Comparison of ENCODE assay signal across 12 cellular contexts in the genomic region with DNA sequence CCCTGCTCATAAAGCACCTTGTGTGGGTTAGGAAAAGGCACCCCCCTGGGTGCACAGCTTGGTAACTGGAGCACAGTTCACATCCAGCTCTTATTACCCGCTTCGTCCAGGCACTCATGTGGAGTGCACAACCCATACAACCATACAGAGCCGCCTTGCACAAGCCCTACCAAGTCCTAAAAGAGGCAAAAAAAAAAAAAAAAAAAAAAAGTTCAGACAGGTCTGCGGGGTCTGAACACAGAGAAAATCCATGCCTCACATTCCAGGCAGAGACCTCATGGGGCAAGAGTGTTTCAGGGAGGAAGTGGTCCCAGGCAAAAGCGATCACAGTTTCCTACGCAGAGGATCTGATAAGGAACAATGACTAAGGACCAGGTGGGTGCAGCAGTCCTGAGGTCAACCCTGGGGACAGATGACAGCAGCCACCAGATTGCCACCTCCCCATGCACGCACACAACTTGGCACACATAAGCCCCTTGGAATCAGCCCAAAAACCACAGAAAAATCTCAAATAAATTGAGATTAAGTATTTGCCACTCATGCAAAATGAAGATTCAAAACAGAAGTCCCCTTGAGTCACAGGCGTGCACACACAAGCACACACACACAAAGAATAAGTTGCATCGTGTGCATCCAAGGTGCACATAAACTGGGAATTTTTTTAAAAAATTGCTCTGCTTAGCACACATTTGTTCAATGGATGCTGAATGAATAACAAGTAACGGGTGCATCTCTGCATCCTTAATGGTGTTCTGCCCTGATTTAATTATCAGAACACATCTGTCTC. TPM values are rescaled to one million over a fixed set of nuclear protein-coding genes. Genes with fewer than 3 reads are reported as not detected.
DNase-seq lines count a peak whose midpoint lies in the region; ATAC-seq and TF ChIP-seq lines count a peak whose summit lies in the region.
"Had no signal": no experiment of that assay in that cellular context is flagged by ENCODE, and none has a peak within 500 bp of the region (broad histone marks: within the 10 kb centered on the region; RNA-seq: fewer than 3 reads in every experiment).

No MANE protein-coding gene starts in this region.

- TF ChIP-seq CTCF in PC-3 (conservative IDR thresholded peaks at IDR 0.05; ENCODE audit: low read depth, low read length) (no peak), heart right ventricle (IDR thresholded peaks at IDR 0.05) (no peak)

- peak overlapping the region; percentile 35 to 90 (median 76) for H3K4me2 ChIP-seq in BLaER1 treated with 17β-estradiol and CSF1 and Interleukin-3, amounts not matched to agents 10 nM and 100 nM
- peak overlapping the region; percentile 40 for H3K4me2 ChIP-seq in PC-3 (ENCODE audit: low read length)

- H3K9me2 ChIP-seq in PC-3 (replicated peaks; ENCODE audit: low read length), result no peaks in the 10 kb centered on the region

- H4K20me1 ChIP-seq in BLaER1 treated with 17β-estradiol and CSF1 and Interleukin-3, amounts not matched to agents 10 nM and 100 nM, result no peaks in the 10 kb centered on the region
- no peaks in the 10 kb centered on the region for H4K20me1 ChIP-seq in PC-3 (ENCODE audit: low read length)

- H3K4me3 ChIP-seq in BLaER1 treated with 17β-estradiol and CSF1 and Interleukin-3, amounts not matched to agents 10 nM and 100 nM, result no peak overlapping the region
- H3K4me3 ChIP-seq in PC-3 (ENCODE audit: low read length) (no peak overlapping the region; the same call in 1 of the 2 replicates), heart right ventricle (no peak overlapping the region)
- H3K4me3 ChIP-seq: sigmoid colon had no signal

- CTCF ChIA-PET in PC-3 (lab: Charles Lee), result no interaction called here

- no TSS peak for BruUV-seq in PC-3 (replicated peaks; lab: Mats Ljungman, UMichigan)

- WGBS in heart right ventricle, 2 donors, result 39 to 49% methylated on average over 10 of the region's 10 CpGs

- POLR2A ChIA-PET in PC-3 (lab: Charles Lee; ENCODE audit: unreplicated experiment), result no interaction called here

- peak overlapping the region in 6 of 11 experiments; percentile 38 to 60 (median 42); a peak in 10 of 22 replicates for H3K9ac ChIP-seq in BLaER1 treated with 17β-estradiol and CSF1 and Interleukin-3, amounts not matched to agents 10 nM and 100 nM
- H3K9ac ChIP-seq in PC-3 (ENCODE audit: low read length), result peak overlapping the region; percentile 25

- DNase-seq in 8988T (peak; percentile 51), PC-3 (peak; percentile 49), heart right ventricle (no peak), NCI-H1930 (lab: John Stamatoyannopoulos, UW) (no peak), T1000 (lab: John Stamatoyannopoulos, UW) (no peak)
- DNase-seq: activated naive CD4-positive, alpha-beta T cell; effector CD8-positive, alpha-beta T cell; Karpas-422; sigmoid colon had no signal

- no peaks in the 10 kb centered on the region for H3K27me3 ChIP-seq in BLaER1 treated with 17β-estradiol and CSF1 and Interleukin-3, amounts not matched to agents 10 nM and 100 nM
- no peaks in the 10 kb centered on the region for H3K27me3 ChIP-seq in PC-3 (ENCODE audit: low read length)
- H3K27me3 ChIP-seq in heart right ventricle, result no peaks in the 10 kb centered on the region
- H3K27me3 ChIP-seq: sigmoid colon had no signal

- no peaks in the 10 kb centered on the region for H3K36me3 ChIP-seq in BLaER1 treated with 17β-estradiol and CSF1 and Interleukin-3, amounts not matched to agents 10 nM and 100 nM
- H3K36me3 ChIP-seq in PC-3 (ENCODE audit: low read depth, low read length), result no peaks in the 10 kb centered on the region
- H3K36me3 ChIP-seq in heart right ventricle, result peaks cover 0 to 26% (median 0%) of the 10 kb centered on the region in 9 donors
- H3K36me3 ChIP-seq: sigmoid colon had no signal

- peaks cover 29 to 100% (median 85%) of the 10 kb centered on the region in 10 experiments for H3K4me1 ChIP-seq in BLaER1 treated with 17β-estradiol and CSF1 and Interleukin-3, amounts not matched to agents 10 nM and 100 nM
- peaks cover 50% of the 10 kb centered on the region for H3K4me1 ChIP-seq in PC-3 (ENCODE audit: insufficient read depth, low read length)
- peaks cover 10 to 83% (median 45%) of the 10 kb centered on the region in 9 donors for H3K4me1 ChIP-seq in heart right ventricle

- intact Hi-C loops in PC-3 (cut with micrococcal nuclease) (no loop called here), heart right ventricle (cut with DNase I) (no loop called here)

- ATAC-seq in PC-3 (no peak), heart right ventricle (peak in 2 of 8 donors; percentile 17 to 23), HG03520 (IDR thresholded peaks at IDR 0.05; ENCODE audit: unreplicated experiment) (no peak), HG02588 (IDR thresholded peaks at IDR 0.05; ENCODE audit: unreplicated experiment) (no peak)

- peak overlapping the region in 7 of 11 experiments; percentile 27 to 78 (median 68); a peak in 15 of 22 replicates for H3K27ac ChIP-seq in BLaER1 treated with 17β-estradiol and CSF1 and Interleukin-3, amounts not matched to agents 10 nM and 100 nM
- peak overlapping the region; percentile 74 for H3K27ac ChIP-seq in PC-3 (ENCODE audit: low read length)
- peak overlapping the region in 9 of 10 donors; percentile 44 to 92 (median 79) for H3K27ac ChIP-seq in heart right ventricle

- no peaks in the 10 kb centered on the region for H3K9me3 ChIP-seq in BLaER1 treated with 17β-estradiol and CSF1 and Interleukin-3, amounts not matched to agents 10 nM and 100 nM (replicated peaks in 1 of 11)
- H3K9me3 ChIP-seq in PC-3 (ENCODE audit: low read length) (no peaks in the 10 kb centered on the region), heart right ventricle (no peaks in the 10 kb centered on the region)
- H3K9me3 ChIP-seq: sigmoid colon had no signal

- no peaks in the 10 kb centered on the region for H3F3A ChIP-seq in PC-3 (ENCODE audit: low read length, unreplicated experiment)

- no peak overlapping the region for H2AFZ ChIP-seq in PC-3 (ENCODE audit: low read length)

- no peaks in the 10 kb centered on the region for H3K79me2 ChIP-seq in PC-3 (ENCODE audit: low read length)

RNA-seq across cellular contexts. Expression of a gene that starts 12.3 kb away (rescaled TPM):
- total RNA-seq in PC-3 (2014; rRNA removed) (14.6 and 21.6 TPM in 2 replicates), heart right ventricle (over 10,000 TPM in 9 of 10 donors, 1,000 to 10,000 TPM in 1; 9,966 to 22,407 (median 14,751) TPM)
- polyA plus RNA-seq in heart right ventricle, result over 10,000 TPM in 1 of 2 donors, 1,000 to 10,000 TPM in 1; 8,931 to 10,284 TPM

RNA-seq across cellular contexts. Expression of a gene that starts 43.4 kb away (rescaled TPM):
- total RNA-seq in PC-3 (2014; rRNA removed) (6.7 and 8.2 TPM in 2 replicates), heart right ventricle (10 to 100 TPM in 2 of 10 donors, 1 to 10 TPM in 8; 4.6 to 51.9 (median 8.7) TPM)
- polyA plus RNA-seq in heart right ventricle, result 1 to 10 TPM; 1.7 to 4.0 TPM

Comparison
In these comparisons a context has a peak if more than half of its experiments do, and no peak if none do; other contexts are left out.
1. DNase-seq: peak in 8988T (single experiment) and PC-3 (single experiment); none in heart right ventricle (0 of 2), NCI-H1930 (0 of 2) and T1000 (single experiment).
2. RNA of a gene that starts 12.3 kb away (total RNA-seq): 9,966 to 22,407 TPM in heart right ventricle; 14.6 to 21.6 TPM in PC-3; every median in the first group is over 100 times any median in the second.
3. Peak in every context shown above with its lines, with median percentiles within 50 percentile points of each other: H3K27ac ChIP-seq.